In genomic region chr10:13681528-13681927, GRCh38 we compare ENCODE assay signal across 19 cellular contexts.
"Had no signal": no experiment of that assay in that cellular context is flagged by ENCODE, and none has a peak within 500 bp of the region (broad histone marks: within the 10 kb centered on the region; RNA-seq: fewer than 3 reads in every experiment).

No MANE protein-coding gene starts in this region.

- H3K4me3 ChIP-seq: colonic mucosa, dorsolateral prefrontal cortex, esophagus muscularis mucosa, gastroesophageal sphincter, neural progenitor cell had no signal

- H3K27ac ChIP-seq: colonic mucosa, dorsolateral prefrontal cortex, esophagus muscularis mucosa, gastroesophageal sphincter, neural progenitor cell had no signal

- DNase-seq: activated B cell treated with CpG ODN at 0.5 μM for 24 hours; activated CD4-positive, alpha-beta memory T cell treated with anti-CD3 and anti-CD28 coated beads for 36 hours; activated CD4-positive, alpha-beta T cell treated with anti-CD3 and anti-CD28 coated beads for 4 hours; activated naive CD4-positive, alpha-beta T cell treated with anti-CD3 and anti-CD28 coated beads, Interleukin-2, amount 10 ng/mL, durations not matched to agents 7 days and 5 days; activated T-cell treated with anti-CD3 and anti-CD28 coated beads, Interleukin-2, amount 50 U/mL, for 48 hours; amygdala; colonic mucosa; dorsolateral prefrontal cortex; effector memory CD8-positive, alpha-beta T cell; head of caudate nucleus; hypothalamus; retina; stimulated activated CD4-positive, alpha-beta T cell treated with anti-CD3 and anti-CD28 coated beads, Interleukin-4, amount 100 ng/mL, for 24 hours; stimulated activated naive CD4-positive, alpha-beta T cell treated with Interleukin-2 at 50 U/mL for 16 hours; T-helper 1 cell had no signal

- H3K27me3 ChIP-seq: colonic mucosa, dorsolateral prefrontal cortex, esophagus muscularis mucosa, gastroesophageal sphincter, neural progenitor cell had no signal

- H3K4me1 Mint-ChIP-seq: activated B cell treated with CpG ODN at 0.5 μM for 24 hours; activated naive CD4-positive, alpha-beta T cell treated with anti-CD3 and anti-CD28 coated beads, Interleukin-2, amount 10 ng/mL, durations not matched to agents 7 days and 5 days had no signal

- ATAC-seq: effector memory CD8-positive, alpha-beta T cell; gastroesophageal sphincter had no signal

- H3K27ac Mint-ChIP-seq: activated B cell treated with CpG ODN at 0.5 μM for 24 hours; activated CD4-positive, alpha-beta memory T cell treated with anti-CD3 and anti-CD28 coated beads for 36 hours; activated naive CD4-positive, alpha-beta T cell treated with anti-CD3 and anti-CD28 coated beads, Interleukin-2, amount 10 ng/mL, durations not matched to agents 7 days and 5 days; effector memory CD8-positive, alpha-beta T cell; memory B cell had no signal

- H3K4me3 Mint-ChIP-seq: activated B cell treated with CpG ODN at 0.5 μM for 24 hours; activated CD4-positive, alpha-beta memory T cell treated with anti-CD3 and anti-CD28 coated beads for 36 hours; activated naive CD4-positive, alpha-beta T cell treated with anti-CD3 and anti-CD28 coated beads, Interleukin-2, amount 10 ng/mL, durations not matched to agents 7 days and 5 days; effector memory CD8-positive, alpha-beta T cell; memory B cell; neural progenitor cell had no signal

- H3K36me3 ChIP-seq: neural progenitor cell had no signal

- H3K4me1 ChIP-seq: colonic mucosa had no signal

- H3K9me3 ChIP-seq: colonic mucosa, esophagus muscularis mucosa, gastroesophageal sphincter had no signal

- H3K9me3 Mint-ChIP-seq: activated B cell treated with CpG ODN at 0.5 μM for 24 hours; activated CD4-positive, alpha-beta memory T cell treated with anti-CD3 and anti-CD28 coated beads for 36 hours; activated naive CD4-positive, alpha-beta T cell treated with anti-CD3 and anti-CD28 coated beads, Interleukin-2, amount 10 ng/mL, durations not matched to agents 7 days and 5 days; effector memory CD8-positive, alpha-beta T cell; memory B cell; neural progenitor cell had no signal

- H3K36me3 Mint-ChIP-seq: activated CD4-positive, alpha-beta memory T cell treated with anti-CD3 and anti-CD28 coated beads for 36 hours; activated naive CD4-positive, alpha-beta T cell treated with anti-CD3 and anti-CD28 coated beads, Interleukin-2, amount 10 ng/mL, durations not matched to agents 7 days and 5 days; memory B cell had no signal
